ENCODE assay signal across 8 cellular contexts in genomic region chr7:135211179-135211945, GRCh38. TPM values are rescaled to one million over a fixed set of nuclear protein-coding genes. Genes with fewer than 3 reads are reported as not detected.
DNase-seq lines count a peak whose midpoint lies in the region; ATAC-seq and TF ChIP-seq lines count a peak whose summit lies in the region.

Gene WDR91, minus strand, starts transcription at chr7:135211526. Its CDS starts 24 bp downstream, at chr7:135211502.

- intact Hi-C loops in activated CD4-positive, alpha-beta T cell treated with anti-CD3 and anti-CD28 coated beads for 36 hours (cut with DNase I, micrococcal nuclease), result loop anchor here (1.0 to 5.0 kb wide), 13 partner anchors 41 to 894 kb away; partner anchors contain the start of genes AGBL3 (in 2 of the 2), CNOT4 (in 2 of the 2), CYREN (in 2 of the 2) and AKR1B1 (in 1 of the 2)

- POLR2A ChIA-PET in activated CD4-positive, alpha-beta T cell treated with anti-CD3 and anti-CD28 coated beads for 36 hours (lab: Charles Lee), result interaction anchor here (1.4 kb wide), 1 partner anchor 13 kb away, joined by 4 read pairs; no protein-coding TSS in a partner anchor

- peak within 1 kb of the TSS; percentile 88 for H3K9ac ChIP-seq in BLaER1

- peak; percentile 40 for TF ChIP-seq CTCF in chondrocyte (IDR thresholded peaks at IDR 0.05)

- H3K9me3 ChIP-seq in BLaER1, result no peaks in the 10 kb centered on the region

- no peaks in the 10 kb centered on the region for H3K27me3 ChIP-seq in BLaER1
- H3K27me3 ChIP-seq in layer of hippocampus (ENCODE audit: control insufficient read depth, insufficient read depth, low read length), result no peaks in the 10 kb centered on the region

- no peaks in the 10 kb centered on the region for H3K27me3 Mint-ChIP-seq in activated CD4-positive, alpha-beta T cell treated with anti-CD3 and anti-CD28 coated beads for 36 hours
- no peaks in the 10 kb centered on the region for H3K27me3 Mint-ChIP-seq in chondrocyte (ENCODE audit: low read depth)

- H3K4me3 ChIP-seq in BLaER1, result peak within 1 kb of the TSS; percentile 83

- peak; percentile 89 for ATAC-seq in GM19324 (IDR thresholded peaks at IDR 0.05; ENCODE audit: low FRiP score, unreplicated experiment)
- peak; percentile 74 for ATAC-seq in HG03460 (IDR thresholded peaks at IDR 0.05; ENCODE audit: unreplicated experiment)
- peak; percentile 94 for ATAC-seq in activated CD4-positive, alpha-beta T cell treated with anti-CD3 and anti-CD28 coated beads for 36 hours

- H3K4me3 Mint-ChIP-seq in activated CD4-positive, alpha-beta T cell treated with anti-CD3 and anti-CD28 coated beads for 36 hours, result peak within 1 kb of the TSS; percentile 89
- H3K4me3 Mint-ChIP-seq in chondrocyte (ENCODE audit: unreplicated experiment), result peak within 1 kb of the TSS; percentile 90

- peaks cover 43% of the 10 kb centered on the region for H3K4me1 ChIP-seq in BLaER1

- DNase-seq in NCI-H524 (lab: John Stamatoyannopoulos, UW) (peak; percentile 86 to 90), chondrocyte (ENCODE audit: low spot score) (no peak)
- DNase-seq in activated CD4-positive, alpha-beta T cell treated with anti-CD3 and anti-CD28 coated beads for 36 hours, result peak; percentile 98
- peak; percentile 97 to 99 for DNase-seq in stimulated activated CD4-positive, alpha-beta T cell treated with anti-CD3 and anti-CD28 coated beads, Interleukin-1b, Interleukin-23, amount 100 ng/mL, for 4 hours (ENCODE audit: low read depth in 2 of 2)

- H3K36me3 Mint-ChIP-seq in activated CD4-positive, alpha-beta T cell treated with anti-CD3 and anti-CD28 coated beads for 36 hours (ENCODE audit: low read depth), result peaks cover 5% of the 10 kb centered on the region
- H3K36me3 Mint-ChIP-seq in chondrocyte (ENCODE audit: low read depth), result peaks cover 2% of the 10 kb centered on the region

- no peaks in the 10 kb centered on the region for H3K36me3 ChIP-seq in BLaER1

- CTCF ChIA-PET in activated CD4-positive, alpha-beta T cell treated with anti-CD3 and anti-CD28 coated beads for 36 hours (lab: Charles Lee), result interaction anchor here (0.7 to 1.7 kb wide), 6 partner anchors 11 to 697 kb away, joined by 3 to 6 read pairs (median 3); no protein-coding TSS in a partner anchor

- H3K4me2 ChIP-seq in BLaER1, result peak within 1 kb of the TSS; percentile 80

- no peaks in the 10 kb centered on the region for H4K20me1 ChIP-seq in BLaER1

- H3K27ac ChIP-seq in BLaER1 (peak within 1 kb of the TSS; percentile 87), layer of hippocampus (ENCODE audit: low read depth, low read length) (peak within 1 kb of the TSS; percentile 85)

- peak within 1 kb of the TSS; percentile 96 for H3K27ac Mint-ChIP-seq in activated CD4-positive, alpha-beta T cell treated with anti-CD3 and anti-CD28 coated beads for 36 hours
- peak within 1 kb of the TSS; percentile 98 for H3K27ac Mint-ChIP-seq in chondrocyte (ENCODE audit: unreplicated experiment)

- peaks cover 39% of the 10 kb centered on the region for H3K4me1 Mint-ChIP-seq in activated CD4-positive, alpha-beta T cell treated with anti-CD3 and anti-CD28 coated beads for 36 hours
- peaks cover 20% of the 10 kb centered on the region for H3K4me1 Mint-ChIP-seq in chondrocyte (ENCODE audit: low read depth)

- H3K9me3 Mint-ChIP-seq in activated CD4-positive, alpha-beta T cell treated with anti-CD3 and anti-CD28 coated beads for 36 hours (ENCODE audit: low read depth), result no peaks in the 10 kb centered on the region
- H3K9me3 Mint-ChIP-seq in chondrocyte (ENCODE audit: low read depth), result no peaks in the 10 kb centered on the region

RNA-seq across cellular contexts. Expression of gene WDR91, which starts in this region (rescaled TPM):
- 10 to 100 TPM; 11.8 to 12.0 TPM for total RNA-seq in activated CD4-positive, alpha-beta T cell treated with anti-CD3 and anti-CD28 coated beads for 36 hours
- total RNA-seq in chondrocyte, result 9.5 to 16.1 TPM (median 10.6 TPM) in 3 replicates
